ENCODE assay signal across 8 cellular contexts in the genomic region with DNA sequence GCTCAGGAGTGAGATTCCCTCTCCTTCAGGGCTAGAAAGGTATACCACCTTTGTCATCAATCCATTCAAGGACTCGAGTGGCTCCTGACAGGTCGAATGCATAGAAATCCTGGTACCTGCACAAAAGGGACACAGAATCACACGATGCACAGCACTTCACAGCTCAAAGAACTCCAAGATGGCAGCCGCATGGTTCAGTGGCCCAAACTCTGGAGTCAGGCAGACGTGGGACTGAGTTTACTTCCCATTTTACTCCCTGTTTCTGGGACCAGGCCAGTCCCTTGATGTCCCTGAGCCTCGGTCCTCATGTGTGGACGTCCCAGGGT. TPM values are rescaled to one million over a fixed set of nuclear protein-coding genes. Genes with fewer than 3 reads are reported as not detected.
DNase-seq lines count a peak whose midpoint lies in the region; ATAC-seq and TF ChIP-seq lines count a peak whose summit lies in the region.

No MANE protein-coding gene starts in this region.

- peaks cover 18% of the 10 kb centered on the region for H3K36me3 Mint-ChIP-seq in activated CD4-positive, alpha-beta T cell treated with anti-CD3 and anti-CD28 coated beads, Interleukin-2, amount 10 ng/mL, durations not matched to agents 7 days and 5 days (ENCODE audit: low read depth)
- peaks cover 16% of the 10 kb centered on the region for H3K36me3 Mint-ChIP-seq in activated naive CD8-positive, alpha-beta T cell treated with anti-CD3 and anti-CD28 coated beads, Interleukin-2, amount 10 ng/mL, durations not matched to agents 7 days and 5 days

- peak overlapping the region; percentile 96 for H3K4me3 Mint-ChIP-seq in activated CD4-positive, alpha-beta T cell treated with anti-CD3 and anti-CD28 coated beads, Interleukin-2, amount 10 ng/mL, durations not matched to agents 7 days and 5 days
- H3K4me3 Mint-ChIP-seq in activated naive CD8-positive, alpha-beta T cell treated with anti-CD3 and anti-CD28 coated beads, Interleukin-2, amount 10 ng/mL, durations not matched to agents 7 days and 5 days = peak overlapping the region; percentile 100

- H3K9me3 Mint-ChIP-seq in activated CD4-positive, alpha-beta T cell treated with anti-CD3 and anti-CD28 coated beads, Interleukin-2, amount 10 ng/mL, durations not matched to agents 7 days and 5 days = no peaks in the 10 kb centered on the region
- no peaks in the 10 kb centered on the region for H3K9me3 Mint-ChIP-seq in activated naive CD8-positive, alpha-beta T cell treated with anti-CD3 and anti-CD28 coated beads, Interleukin-2, amount 10 ng/mL, durations not matched to agents 7 days and 5 days

- TF ChIP-seq CTCF in left lung (IDR thresholded peaks at IDR 0.05) = no peak

- peaks cover 13 to 63% of the 10 kb centered on the region in 2 donors for H3K4me1 ChIP-seq in left lung
- peaks cover 11% of the 10 kb centered on the region for H3K4me1 ChIP-seq in thymus (ENCODE audit: control insufficient read depth, insufficient read depth, low read length)

- H3K36me3 ChIP-seq in left lung = peaks cover 0 to 40% of the 10 kb centered on the region in 2 donors
- peaks cover 28% of the 10 kb centered on the region for H3K36me3 ChIP-seq in thymus (ENCODE audit: control insufficient read depth, insufficient read depth)

- H3K4me3 ChIP-seq in left lung = peak overlapping the region; percentile 71 to 87
- H3K4me3 ChIP-seq in thymus (ENCODE audit: low read length) = peak overlapping the region; percentile 64

- H3K27me3 ChIP-seq in left lung (no peaks in the 10 kb centered on the region), thymus (ENCODE audit: control insufficient read depth, insufficient read depth) (no peaks in the 10 kb centered on the region)

- ATAC-seq in activated naive CD8-positive, alpha-beta T cell treated with anti-CD3 and anti-CD28 coated beads, Interleukin-2, amount 10 ng/mL, durations not matched to agents 7 days and 5 days (ENCODE audit: low read depth) = no peak
- no peak for ATAC-seq in left lung
- ATAC-seq in GM21786 (IDR thresholded peaks at IDR 0.05; ENCODE audit: unreplicated experiment) = no peak
- no peak for ATAC-seq in GM21717 (IDR thresholded peaks at IDR 0.05; ENCODE audit: unreplicated experiment)

- no peaks in the 10 kb centered on the region for H3K27me3 Mint-ChIP-seq in activated CD4-positive, alpha-beta T cell treated with anti-CD3 and anti-CD28 coated beads, Interleukin-2, amount 10 ng/mL, durations not matched to agents 7 days and 5 days
- H3K27me3 Mint-ChIP-seq in activated naive CD8-positive, alpha-beta T cell treated with anti-CD3 and anti-CD28 coated beads, Interleukin-2, amount 10 ng/mL, durations not matched to agents 7 days and 5 days = no peaks in the 10 kb centered on the region

- POLR2A ChIA-PET in activated CD4-positive, alpha-beta T cell treated with anti-CD3 and anti-CD28 coated beads, Interleukin-2, amount 10 ng/mL, durations not matched to agents 7 days and 5 days (lab: Charles Lee) = interaction anchor here (0.6 to 1.2 kb wide), 4 partner anchors 52 to 136 kb away, joined by 3 to 4 read pairs (median 3); a partner anchor contains a TSS
- POLR2A ChIA-PET in activated naive CD8-positive, alpha-beta T cell treated with anti-CD3 and anti-CD28 coated beads, Interleukin-2, amount 10 ng/mL, durations not matched to agents 7 days and 5 days (lab: Charles Lee) = interaction anchor here (1.0 to 3.3 kb wide), 10 partner anchors 16 to 447 kb away, joined by 3 to 15 read pairs (median 6); a partner anchor contains a TSS

- H3K27ac ChIP-seq in left lung (peak overlapping the region; percentile 72 to 94), thymus (ENCODE audit: low read depth) (peak overlapping the region; percentile 43)

- H3K9me3 ChIP-seq in left lung = no peaks in the 10 kb centered on the region
- no peaks in the 10 kb centered on the region for H3K9me3 ChIP-seq in thymus (ENCODE audit: control insufficient read depth)

- intact Hi-C loops in left lung (cut with DNase I) = no loop called here

- no peak for DNase-seq in activated CD4-positive, alpha-beta T cell treated with anti-CD3 and anti-CD28 coated beads, Interleukin-2, amount 10 ng/mL, durations not matched to agents 7 days and 5 days
- no peak for DNase-seq in activated CD4-positive, alpha-beta T cell treated with anti-CD3 and anti-CD28 coated beads, Interleukin-2, amount 50 U/mL, for 1 hour
- no peak for DNase-seq in activated naive CD8-positive, alpha-beta T cell treated with anti-CD3 and anti-CD28 coated beads, Interleukin-2, amount 10 ng/mL, durations not matched to agents 7 days and 5 days
- no peak for DNase-seq in left lung
- DNase-seq in activated gamma-delta T cell treated with Interleukin-2 at 50 U/mL for 16 hours = no peak

- 25% methylated on average over 7 of the region's 7 CpGs for WGBS in thymus

- CTCF ChIA-PET in activated CD4-positive, alpha-beta T cell treated with anti-CD3 and anti-CD28 coated beads, Interleukin-2, amount 10 ng/mL, durations not matched to agents 7 days and 5 days (lab: Charles Lee) = interaction anchor here (0.7 to 3.5 kb wide), 13 partner anchors 10 to 95 kb away, joined by 3 to 13 read pairs (median 3); no protein-coding TSS in a partner anchor

- peak overlapping the region; percentile 89 for H3K27ac Mint-ChIP-seq in activated CD4-positive, alpha-beta T cell treated with anti-CD3 and anti-CD28 coated beads, Interleukin-2, amount 10 ng/mL, durations not matched to agents 7 days and 5 days
- peak overlapping the region; percentile 94 for H3K27ac Mint-ChIP-seq in activated naive CD8-positive, alpha-beta T cell treated with anti-CD3 and anti-CD28 coated beads, Interleukin-2, amount 10 ng/mL, durations not matched to agents 7 days and 5 days

- peaks cover 44% of the 10 kb centered on the region for H3K4me1 Mint-ChIP-seq in activated CD4-positive, alpha-beta T cell treated with anti-CD3 and anti-CD28 coated beads, Interleukin-2, amount 10 ng/mL, durations not matched to agents 7 days and 5 days
- peaks cover 27% of the 10 kb centered on the region for H3K4me1 Mint-ChIP-seq in activated naive CD8-positive, alpha-beta T cell treated with anti-CD3 and anti-CD28 coated beads, Interleukin-2, amount 10 ng/mL, durations not matched to agents 7 days and 5 days

RNA-seq across cellular contexts. Expression of a gene that starts 0.5 kb away (rescaled TPM):
- total RNA-seq in activated CD4-positive, alpha-beta T cell treated with anti-CD3 and anti-CD28 coated beads, Interleukin-2, amount 10 ng/mL, durations not matched to agents 7 days and 5 days = 10 to 100 TPM; 22.1 to 23.8 TPM
- total RNA-seq in activated naive CD8-positive, alpha-beta T cell treated with anti-CD3 and anti-CD28 coated beads, Interleukin-2, amount 10 ng/mL, durations not matched to agents 7 days and 5 days = 10 to 100 TPM; 26.8 to 27.9 TPM
- total RNA-seq in left lung = 10 to 100 TPM; 25.5 to 25.7 TPM
- 22.4 TPM for polyA plus RNA-seq in thymus

RNA-seq across cellular contexts. Expression of a gene that starts 4.5 kb away (rescaled TPM):
- total RNA-seq in activated CD4-positive, alpha-beta T cell treated with anti-CD3 and anti-CD28 coated beads, Interleukin-2, amount 10 ng/mL, durations not matched to agents 7 days and 5 days = 1 to 10 TPM; 2.8 to 3.8 TPM
- 1 to 10 TPM; 1.1 to 1.7 TPM for total RNA-seq in activated naive CD8-positive, alpha-beta T cell treated with anti-CD3 and anti-CD28 coated beads, Interleukin-2, amount 10 ng/mL, durations not matched to agents 7 days and 5 days
- 1 to 10 TPM; 4.6 to 6.6 TPM for total RNA-seq in left lung
- 4.9 TPM for polyA plus RNA-seq in thymus

RNA-seq across cellular contexts. Expression of a gene that starts 52.7 kb away (rescaled TPM):
- total RNA-seq in activated CD4-positive, alpha-beta T cell treated with anti-CD3 and anti-CD28 coated beads, Interleukin-2, amount 10 ng/mL, durations not matched to agents 7 days and 5 days = 1 to 10 TPM; 6.3 to 6.6 TPM
- total RNA-seq in activated naive CD8-positive, alpha-beta T cell treated with anti-CD3 and anti-CD28 coated beads, Interleukin-2, amount 10 ng/mL, durations not matched to agents 7 days and 5 days = 10 to 100 TPM in 1 of 2 experiments, 1 to 10 TPM in 1; 9.6 to 10.9 TPM
- 1 to 10 TPM; 5.8 to 7.6 TPM for total RNA-seq in left lung
- 8.4 TPM for polyA plus RNA-seq in thymus
